ENCODE assay signal across 1 cellular context in the genomic region with DNA sequence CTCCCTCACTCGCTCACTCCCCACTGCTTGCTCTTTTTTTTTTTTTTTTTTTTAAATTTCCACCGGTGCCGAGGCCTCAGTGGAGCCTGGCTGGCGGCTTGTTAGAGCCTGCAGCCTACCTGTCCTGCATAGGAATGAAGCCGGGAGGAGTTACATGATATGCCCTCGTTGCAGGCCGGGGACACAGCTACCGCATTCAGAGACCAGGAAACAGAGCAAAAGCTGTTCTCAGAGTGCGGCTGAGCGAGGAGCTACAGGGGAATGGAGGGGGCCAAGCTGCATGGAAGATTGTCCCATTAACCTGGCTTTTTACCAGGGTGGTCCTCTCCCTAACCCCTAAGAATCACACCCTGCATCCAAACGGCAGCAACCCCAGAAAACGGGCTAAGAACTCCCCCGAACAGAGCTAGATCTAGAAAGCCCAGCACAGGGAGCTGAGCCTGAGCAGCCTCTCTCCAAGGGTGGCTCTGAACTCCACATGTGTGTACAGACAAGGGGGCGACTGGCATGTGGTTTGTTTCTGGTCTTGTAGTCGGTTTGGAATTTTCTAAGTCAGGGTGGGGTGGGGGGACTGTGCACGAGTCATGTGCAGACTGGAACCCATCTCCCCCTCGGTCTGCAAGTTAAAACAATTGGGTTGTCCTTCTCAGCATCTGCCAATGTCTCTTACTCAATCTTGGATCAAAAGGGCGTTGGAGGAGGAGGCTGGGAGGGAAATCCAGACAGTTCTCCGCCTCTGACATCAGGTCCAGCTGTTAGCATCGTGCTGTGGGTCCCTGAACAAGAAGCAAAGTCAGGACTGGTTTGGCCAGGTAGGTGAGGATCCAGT.
TF ChIP-seq lines count a peak whose summit lies in the region.

No MANE protein-coding gene starts in this region.

TF ChIP-seq in IMR-90, 13 proteins besides CTCF, POLR2A, EP300 and RAD21 (continued from another document):
- TF ChIP-seq, protein P1, sequence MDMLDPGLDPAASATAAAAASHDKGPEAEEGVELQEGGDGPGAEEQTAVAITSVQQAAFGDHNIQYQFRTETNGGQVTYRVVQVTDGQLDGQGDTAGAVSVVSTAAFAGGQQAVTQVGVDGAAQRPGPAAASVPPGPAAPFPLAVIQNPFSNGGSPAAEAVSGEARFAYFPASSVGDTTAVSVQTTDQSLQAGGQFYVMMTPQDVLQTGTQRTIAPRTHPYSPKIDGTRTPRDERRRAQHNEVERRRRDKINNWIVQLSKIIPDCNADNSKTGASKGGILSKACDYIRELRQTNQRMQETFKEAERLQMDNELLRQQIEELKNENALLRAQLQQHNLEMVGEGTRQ (IDR thresholded peaks at IDR 0.05; ENCODE audit: low read depth, low read length), result no peak
- TF ChIP-seq BHLHE40 (IDR thresholded peaks at IDR 0.05; ENCODE audit: low read depth, low read length) (peak; percentile 61), NFE2L2 (IDR thresholded peaks at IDR 0.05; ENCODE audit: low read depth, low read length) (no peak), CEBPB (IDR thresholded peaks at IDR 0.05; ENCODE audit: low read depth, low read length) (peak; percentile 36), RCOR1 (IDR thresholded peaks at IDR 0.05; ENCODE audit: insufficient replicate concordance, low read length) (no peak)
